In the genomic region with DNA sequence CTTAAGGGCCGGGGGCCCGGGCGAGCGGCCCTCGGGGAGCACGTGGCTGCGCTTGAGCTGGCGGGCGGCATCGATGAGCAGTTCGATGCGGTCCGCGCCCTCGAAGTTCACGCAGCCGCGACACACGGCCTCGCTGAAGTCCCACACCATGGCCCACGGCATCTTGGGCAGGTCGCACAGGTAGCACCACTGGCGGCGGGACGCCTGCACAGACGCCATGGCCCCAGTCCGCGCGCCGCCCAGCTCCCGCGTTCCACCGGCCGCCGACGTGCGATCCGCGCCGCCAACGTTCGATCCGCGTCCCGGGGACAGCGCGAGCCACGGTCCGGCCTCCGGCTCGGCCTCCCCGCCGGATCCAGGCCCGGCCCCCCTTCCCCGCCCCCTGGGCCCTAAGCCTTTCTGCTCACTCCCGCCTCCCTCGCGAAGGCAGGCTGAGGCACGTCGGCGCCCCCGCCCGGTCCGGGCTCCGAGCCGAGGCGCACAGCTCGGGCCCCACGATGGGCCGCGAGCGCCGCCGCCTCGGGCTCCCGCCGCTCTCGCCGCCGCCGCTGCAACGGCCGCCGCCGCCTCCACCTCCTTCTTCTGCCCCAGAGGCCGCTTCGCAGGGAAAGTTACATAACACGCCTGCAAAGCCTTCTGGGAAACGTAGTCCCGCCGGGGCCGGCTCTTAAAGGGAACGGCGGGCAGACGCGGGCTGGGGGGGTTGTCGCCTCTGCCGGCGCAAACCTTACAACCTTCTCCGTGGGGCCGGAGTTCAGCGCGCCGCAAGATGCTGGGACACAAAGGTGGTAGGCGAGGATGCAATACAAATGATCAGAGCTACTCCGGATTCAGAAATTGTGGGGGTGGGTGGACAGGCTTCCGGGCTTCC, we compare ENCODE assay signal across 8 cellular contexts. TPM values are rescaled to one million over a fixed set of nuclear protein-coding genes. Genes with fewer than 3 reads are reported as not detected.
A peak's percentile ranks its signal among the peaks of the same experiment; 100 is the strongest.
DNase-seq lines count a peak whose midpoint lies in the region; ATAC-seq and TF ChIP-seq lines count a peak whose summit lies in the region.

A gene with protein sequence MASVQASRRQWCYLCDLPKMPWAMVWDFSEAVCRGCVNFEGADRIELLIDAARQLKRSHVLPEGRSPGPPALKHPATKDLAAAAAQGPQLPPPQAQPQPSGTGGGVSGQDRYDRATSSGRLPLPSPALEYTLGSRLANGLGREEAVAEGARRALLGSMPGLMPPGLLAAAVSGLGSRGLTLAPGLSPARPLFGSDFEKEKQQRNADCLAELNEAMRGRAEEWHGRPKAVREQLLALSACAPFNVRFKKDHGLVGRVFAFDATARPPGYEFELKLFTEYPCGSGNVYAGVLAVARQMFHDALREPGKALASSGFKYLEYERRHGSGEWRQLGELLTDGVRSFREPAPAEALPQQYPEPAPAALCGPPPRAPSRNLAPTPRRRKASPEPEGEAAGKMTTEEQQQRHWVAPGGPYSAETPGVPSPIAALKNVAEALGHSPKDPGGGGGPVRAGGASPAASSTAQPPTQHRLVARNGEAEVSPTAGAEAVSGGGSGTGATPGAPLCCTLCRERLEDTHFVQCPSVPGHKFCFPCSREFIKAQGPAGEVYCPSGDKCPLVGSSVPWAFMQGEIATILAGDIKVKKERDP (minus strand): TSS at position 586 of the 871 bp plus-strand sequence. CDS start 367 bp downstream, at position 219.

- in situ Hi-C loops in KBM-7 (cut with MboI; ENCODE audit: low pct_unique_long_range_greater_than_20kb, low sequenced_read_pairs): no loop called here

- peak within 1 kb of the TSS; percentile 53 for H3K4me3 ChIP-seq in mucosa of stomach (ENCODE audit: low read length)

- H3K9me3 Mint-ChIP-seq in Calu3 (ENCODE audit: low read depth, unreplicated experiment): no peaks in the 10 kb centered on the region

- H3K36me3 Mint-ChIP-seq in Calu3 (ENCODE audit: insufficient read depth, unreplicated experiment): peaks cover 54% of the 10 kb centered on the region

- CTCF ChIA-PET in Calu3 (lab: Charles Lee): interaction anchor here (0.5 to 2.2 kb wide), 9 partner anchors 17 to 1415 kb away, joined by 3 to 8 read pairs (median 3); partner anchors contain the start of genes CCDC61, FOXA3, MYPOP and SNRPD2

- H3K4me1 Mint-ChIP-seq in Calu3 (ENCODE audit: low read depth, unreplicated experiment): peaks cover 24% of the 10 kb centered on the region

- peaks cover 41% of the 10 kb centered on the region for H3K4me1 ChIP-seq in mucosa of stomach (ENCODE audit: control insufficient read depth, insufficient read depth, low read length)

- H3K4me3 Mint-ChIP-seq in Calu3 (ENCODE audit: low read depth, unreplicated experiment): peak within 1 kb of the TSS; percentile 82

- no peak for TF ChIP-seq CTCF in Calu3 (IDR thresholded peaks at IDR 0.05; ENCODE audit: unreplicated experiment)

- H3K27ac Mint-ChIP-seq in Calu3 (ENCODE audit: unreplicated experiment): peak within 1 kb of the TSS; percentile 71

- BruUV-seq in Calu3 (replicated peaks; lab: Mats Ljungman, UMichigan): no TSS peak

- H3K27me3 ChIP-seq in mucosa of stomach (ENCODE audit: control insufficient read depth, insufficient read depth, low read length): no peaks in the 10 kb centered on the region

- H3K27me3 Mint-ChIP-seq in Calu3 (ENCODE audit: unreplicated experiment): no peaks in the 10 kb centered on the region

- DNase-seq in Calu3: peak; percentile 95
- DNase-seq in KBM-7: peak; percentile 90
- DNase-seq in activated T-cell treated with anti-CD3 and anti-CD28 coated beads, Interleukin-2, amount 50 U/mL, for 1 hour: peak; percentile 89
- DNase-seq in erythroblast (lab: John Stamatoyannopoulos, UW): peak; percentile 94 to 96
- peak; percentile 72 to 73 for DNase-seq in stimulated activated CD8-positive, alpha-beta memory T cell treated with anti-CD3 and anti-CD28 coated beads, Interleukin-4, amount 100 ng/mL, for 4 hours (ENCODE audit: low read depth in 2 of 2, low spot score in 1 of 2)

- intact Hi-C loops in Calu3 (cut with micrococcal nuclease; ENCODE audit: unreplicated experiment): no loop called here

- H3K9me3 ChIP-seq in mucosa of stomach (ENCODE audit: control insufficient read depth, low read length): no peaks in the 10 kb centered on the region

- ATAC-seq in GM21529 (IDR thresholded peaks at IDR 0.05; ENCODE audit: unreplicated experiment): peak; percentile 40

- TF ChIP-seq POLR2A in erythroblast (IDR thresholded peaks at IDR 0.05; ENCODE audit: low read length): no peak

- H3K36me3 ChIP-seq in mucosa of stomach (ENCODE audit: control insufficient read depth, insufficient read depth, low read length): no peaks in the 10 kb centered on the region

- peak within 1 kb of the TSS; percentile 93 for H3K9ac ChIP-seq in mucosa of stomach (ENCODE audit: low read length)

TF ChIP-seq in PFSK-1, 5 proteins besides CTCF, POLR2A, EP300 and RAD21:
- TF ChIP-seq SIN3A (IDR thresholded peaks at IDR 0.05; ENCODE audit: borderline replicate concordance, insufficient read depth, low read length): 0 out of 2 replicates have a peak, but pooled peaks have one; percentile 73
- peak; percentile 50; the same call in 1 of the 2 replicates for TF ChIP-seq TAF1 (IDR thresholded peaks at IDR 0.05; ENCODE audit: borderline replicate concordance, insufficient read depth, low read length)
- TF ChIP-seq, protein P1, sequence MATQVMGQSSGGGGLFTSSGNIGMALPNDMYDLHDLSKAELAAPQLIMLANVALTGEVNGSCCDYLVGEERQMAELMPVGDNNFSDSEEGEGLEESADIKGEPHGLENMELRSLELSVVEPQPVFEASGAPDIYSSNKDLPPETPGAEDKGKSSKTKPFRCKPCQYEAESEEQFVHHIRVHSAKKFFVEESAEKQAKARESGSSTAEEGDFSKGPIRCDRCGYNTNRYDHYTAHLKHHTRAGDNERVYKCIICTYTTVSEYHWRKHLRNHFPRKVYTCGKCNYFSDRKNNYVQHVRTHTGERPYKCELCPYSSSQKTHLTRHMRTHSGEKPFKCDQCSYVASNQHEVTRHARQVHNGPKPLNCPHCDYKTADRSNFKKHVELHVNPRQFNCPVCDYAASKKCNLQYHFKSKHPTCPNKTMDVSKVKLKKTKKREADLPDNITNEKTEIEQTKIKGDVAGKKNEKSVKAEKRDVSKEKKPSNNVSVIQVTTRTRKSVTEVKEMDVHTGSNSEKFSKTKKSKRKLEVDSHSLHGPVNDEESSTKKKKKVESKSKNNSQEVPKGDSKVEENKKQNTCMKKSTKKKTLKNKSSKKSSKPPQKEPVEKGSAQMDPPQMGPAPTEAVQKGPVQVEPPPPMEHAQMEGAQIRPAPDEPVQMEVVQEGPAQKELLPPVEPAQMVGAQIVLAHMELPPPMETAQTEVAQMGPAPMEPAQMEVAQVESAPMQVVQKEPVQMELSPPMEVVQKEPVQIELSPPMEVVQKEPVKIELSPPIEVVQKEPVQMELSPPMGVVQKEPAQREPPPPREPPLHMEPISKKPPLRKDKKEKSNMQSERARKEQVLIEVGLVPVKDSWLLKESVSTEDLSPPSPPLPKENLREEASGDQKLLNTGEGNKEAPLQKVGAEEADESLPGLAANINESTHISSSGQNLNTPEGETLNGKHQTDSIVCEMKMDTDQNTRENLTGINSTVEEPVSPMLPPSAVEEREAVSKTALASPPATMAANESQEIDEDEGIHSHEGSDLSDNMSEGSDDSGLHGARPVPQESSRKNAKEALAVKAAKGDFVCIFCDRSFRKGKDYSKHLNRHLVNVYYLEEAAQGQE (IDR thresholded peaks at IDR 0.05; ENCODE audit: insufficient read depth in 1 of 2, low read depth in 2 of 2, low read length in 2 of 2): no peak
- TF ChIP-seq FOXP2 (optimal IDR thresholded peaks at IDR 0.05; ENCODE audit: borderline replicate concordance, extremely low read depth, extremely low read length, insufficient read depth): no peak
- peak; percentile 18; the same call in 1 of the 2 replicates for TF ChIP-seq POLR2AphosphoS5 (IDR thresholded peaks at IDR 0.05; ENCODE audit: low read depth, low read length)

RNA-seq across cellular contexts. Expression of the gene that starts here (rescaled TPM):
- 36.9 and 37.4 TPM in 2 replicates for total RNA-seq in Calu3 (2022)
- 51.3 TPM for polyA plus RNA-seq in PFSK-1 (2012; ENCODE audit: insufficient read length, low read depth)

Comparison
In these comparisons a context has a peak if more than half of its experiments do, and no peak if none do; other contexts are left out.
1. Peak in every context shown above with its lines: DNase-seq, ATAC-seq and H3K4me3 ChIP-seq.